ENCODE assay signal across 9 cellular contexts in genomic region chr7:108033309-108033708, GRCh38. TPM values are rescaled to one million over a fixed set of nuclear protein-coding genes. Genes with fewer than 3 reads are reported as not detected.
DNase-seq lines count a peak whose midpoint lies in the region; ATAC-seq and TF ChIP-seq lines count a peak whose summit lies in the region.
"Not testable (repeated sequence)": the region's sequence is repeated elsewhere in the genome, so short reads cannot be mapped to it uniquely, and the experiment has no call there.
"Had no signal": no experiment of that assay in that cellular context is flagged by ENCODE, and none has a peak within 500 bp of the region (broad histone marks: within the 10 kb centered on the region; RNA-seq: fewer than 3 reads in every experiment).

No MANE protein-coding gene starts in this region.

- H3K27me3 ChIP-seq in Caco-2 (replicated peaks; ENCODE audit: control insufficient read depth, insufficient read depth, low read length); H9 (ENCODE audit: insufficient read depth, low read length); endodermal cell (ENCODE audit: control insufficient read depth, insufficient read depth, low read length, poor library complexity, severe bottlenecking); parathyroid adenoma (ENCODE audit: control insufficient read depth, insufficient read depth, low read length): not testable (repeated sequence)

- not testable (repeated sequence) for H3K4me2 ChIP-seq in H9 (ENCODE audit: insufficient read depth, insufficient read length, low read length); parathyroid adenoma (ENCODE audit: low read length)

- not testable (repeated sequence) for H3K4ac ChIP-seq in H9 (ENCODE audit: low read depth, low read length)

- H2BK15ac ChIP-seq in H9 (ENCODE audit: low read depth, low read length): not testable (repeated sequence)

- H3K4me3 Mint-ChIP-seq in Caco-2 (ENCODE audit: unreplicated experiment); H9; WTC11; endodermal cell: not testable (repeated sequence)

- not testable (repeated sequence) for H3K9ac ChIP-seq in H9 (ENCODE audit: extremely low read depth, insufficient read length, low read length); endodermal cell (ENCODE audit: extremely low read depth, low read length, poor library complexity, severe bottlenecking); parathyroid adenoma

- H3K36me3 ChIP-seq in Caco-2 (ENCODE audit: control insufficient read depth, insufficient read depth, low read length); endodermal cell (ENCODE audit: control insufficient read depth, insufficient read depth, low read length); parathyroid adenoma (ENCODE audit: control insufficient read depth, insufficient read depth, low read length): not testable (repeated sequence)

- not testable (repeated sequence) for H3K23ac ChIP-seq in H9 (ENCODE audit: insufficient read length, low read depth, low read length)

- not testable (repeated sequence) for H3K4me3 ChIP-seq in Caco-2 (ENCODE audit: low read depth, low read length); endodermal cell (ENCODE audit: low read length); parathyroid adenoma (ENCODE audit: low read depth, low read length)

- H3K27me3 Mint-ChIP-seq in Caco-2 (ENCODE audit: insufficient read depth, unreplicated experiment); H9 (ENCODE audit: low read depth); WTC11 (ENCODE audit: low read depth); endodermal cell (ENCODE audit: insufficient read depth): not testable (repeated sequence)

- H2BK20ac ChIP-seq in H9 (ENCODE audit: low read depth, low read length, poor library complexity, severe bottlenecking): not testable (repeated sequence)

- intact Hi-C loops in Caco-2 (cut with micrococcal nuclease; ENCODE audit: unreplicated experiment): not testable (repeated sequence)

- H3K79me2 ChIP-seq in H9 (ENCODE audit: insufficient read depth, low read length); parathyroid adenoma: not testable (repeated sequence)

- H3K79me1 ChIP-seq in H9 (ENCODE audit: insufficient read depth, low read depth, low read length, poor library complexity, severe bottlenecking): not testable (repeated sequence)

- not testable (repeated sequence) for TF ChIP-seq CTCF in Caco-2 (IDR thresholded peaks at IDR 0.05; ENCODE audit: insufficient read depth in 1 of 2, low read depth in 1 of 2, low read length in 1 of 2, severe bottlenecking in 1 of 2, unreplicated experiment in 1 of 2); WTC11 (IDR thresholded peaks at IDR 0.05)
- peak; percentile 63 for TF ChIP-seq CTCF in H9 (conservative IDR thresholded peaks at IDR 0.05)
- TF ChIP-seq CTCF in endodermal cell (conservative IDR thresholded peaks at IDR 0.05): peak; percentile 75
- peak; percentile 25 for TF ChIP-seq CTCF in parathyroid adenoma (IDR thresholded peaks at IDR 0.05)

- H3K9me3 ChIP-seq in Caco-2; H9 (ENCODE audit: control insufficient read depth, low read depth, low read length); endodermal cell (ENCODE audit: control insufficient read depth, low read length); parathyroid adenoma (ENCODE audit: control insufficient read depth, low read length): not testable (repeated sequence)

- H3K4me1 Mint-ChIP-seq in Caco-2 (ENCODE audit: low read depth, unreplicated experiment) (peaks cover 48% of the 10 kb centered on the region), H9 (peaks cover 12 to 26% of the 10 kb centered on the region in 2 experiments), WTC11 (peaks cover 22% of the 10 kb centered on the region), endodermal cell (peaks cover 33% of the 10 kb centered on the region)

- not testable (repeated sequence) for H4K20me1 ChIP-seq in H9 (ENCODE audit: control insufficient read depth, insufficient read depth, insufficient read length)

- WGBS in H9 (ENCODE audit: extremely low coverage, insufficient read length, low lambda C conversion rate): no CpG with 5 or more reads among the region's 8 CpGs
- 85 to 89% methylated on average over 8 of the region's 8 CpGs for WGBS in endodermal cell (ENCODE audit: insufficient coverage in 1 of 2, insufficient read length in 1 of 2), 2 experiments

- H2BK5ac ChIP-seq in H9 (ENCODE audit: insufficient read length, low read length): not testable (repeated sequence)

- not testable (repeated sequence) for H3K36me3 Mint-ChIP-seq in Caco-2 (ENCODE audit: insufficient read depth, unreplicated experiment); H9 (ENCODE audit: insufficient read depth in 1 of 3, low read depth in 3 of 3); WTC11; endodermal cell (ENCODE audit: low read depth)

- H3K27ac Mint-ChIP-seq in Caco-2 (ENCODE audit: unreplicated experiment) (peak overlapping the region; percentile 46), H9 (peak overlapping the region in 1 of 3 experiments; percentile 27; a peak in 2 of 7 replicates), endodermal cell (peak overlapping the region; percentile 6)
- H3K27ac Mint-ChIP-seq in WTC11: not testable (repeated sequence)

- not testable (repeated sequence) for DNase-seq in Caco-2
- DNase-seq in H9: peak; percentile 52
- DNase-seq in NCI-H82 (lab: John Stamatoyannopoulos, UW): peak; percentile 28
- DNase-seq in WTC11 (ENCODE audit: low spot score): peak; percentile 47
- peak; percentile 77 for DNase-seq in endodermal cell
- DNase-seq in islet precursor cell: peak; percentile 55

- peaks cover 76% of the 10 kb centered on the region for H3K4me1 ChIP-seq in Caco-2
- H3K4me1 ChIP-seq in H9 (ENCODE audit: insufficient read depth, low read length): not testable (repeated sequence)
- H3K4me1 ChIP-seq in endodermal cell (ENCODE audit: control insufficient read depth, insufficient read depth, low read length): peaks cover 11% of the 10 kb centered on the region
- H3K4me1 ChIP-seq in parathyroid adenoma: peaks cover 14% of the 10 kb centered on the region

- not testable (repeated sequence) for H2BK12ac ChIP-seq in H9 (ENCODE audit: insufficient read length, low read depth, low read length)

- not testable (repeated sequence) for H4K8ac ChIP-seq in H9 (replicated peaks; ENCODE audit: insufficient read length, low read depth, low read length)

- not testable (repeated sequence) for H3K14ac ChIP-seq in H9 (ENCODE audit: insufficient read depth, low read length)

- H2AFZ ChIP-seq in H9 (ENCODE audit: low read length): not testable (repeated sequence)
- peak overlapping the region; percentile 45 for H2AFZ ChIP-seq in parathyroid adenoma

- BruUV-seq in Caco-2 (replicated peaks; lab: Mats Ljungman, UMichigan): not testable (repeated sequence)

- H3K23me2 ChIP-seq in H9 (ENCODE audit: insufficient read length, low read depth, low read length, poor library complexity, severe bottlenecking): not testable (repeated sequence)

- not testable (repeated sequence) for H3K9me3 Mint-ChIP-seq in Caco-2 (ENCODE audit: unreplicated experiment); H9; WTC11; endodermal cell

- CTCF ChIA-PET in Caco-2 (lab: Charles Lee): interaction anchor here (0.7 to 0.8 kb wide), 2 partner anchors 18 to 75 kb away, joined by 3 to 6 read pairs; no protein-coding TSS in a partner anchor
- CTCF ChIA-PET in WTC11 (lab: Charles Lee): interaction anchor here (0.6 to 3.0 kb wide), 16 partner anchors 8 to 159 kb away, joined by 3 to 18 read pairs (median 4); no protein-coding TSS in a partner anchor

- not testable (repeated sequence) for H3K56ac ChIP-seq in H9 (ENCODE audit: insufficient read length, low read depth, low read length)

- not testable (repeated sequence) for H3K18ac ChIP-seq in H9 (ENCODE audit: insufficient read length, low read depth, low read length)

- ATAC-seq in WTC11: peak; percentile 80

- not testable (repeated sequence) for H3T11ph ChIP-seq in H9 (ENCODE audit: low read length)

- POLR2A ChIA-PET in Caco-2 (lab: Charles Lee); WTC11 (lab: Charles Lee): not testable (repeated sequence)

- not testable (repeated sequence) for H4K91ac ChIP-seq in H9 (ENCODE audit: insufficient read length, low read depth, low read length)

- not testable (repeated sequence) for H3K27ac ChIP-seq in H9 (ENCODE audit: insufficient read length, low read depth, low read length); endodermal cell (ENCODE audit: low read depth, low read length); parathyroid adenoma

- not testable (repeated sequence) for H2AK5ac ChIP-seq in H9 (ENCODE audit: insufficient read length, low read length)

- not testable (repeated sequence) for H2BK120ac ChIP-seq in H9 (ENCODE audit: low read depth, low read length, poor library complexity, severe bottlenecking)

- not testable (repeated sequence) for H4K5ac ChIP-seq in H9 (ENCODE audit: insufficient read length, low read depth, low read length)

RNA-seq across cellular contexts. Expression of gene LAMB1, which starts 30.3 kb away (rescaled TPM):
- total RNA-seq in Caco-2 (2022) (418 and 431 TPM in 2 replicates), H9 (2021) (75.8 and 78.9 TPM in 2 replicates), WTC11 (2021) (77.8 to 101 TPM (median 78.4 TPM) in 3 replicates), endodermal cell (100 to 1,000 TPM; 192 to 209 TPM)
- 98.4 TPM for polyA plus RNA-seq in endodermal cell (2013, experiment 1 of 2)
- 115 TPM for polyA plus RNA-seq in endodermal cell (2013, experiment 2 of 2)
- total RNA-seq: CD4-positive, alpha-beta T cell had no signal
- polyA plus RNA-seq: IgD-negative memory B cell had no signal
